26 cellular contexts compared by ENCODE assay signal in the genomic region with DNA sequence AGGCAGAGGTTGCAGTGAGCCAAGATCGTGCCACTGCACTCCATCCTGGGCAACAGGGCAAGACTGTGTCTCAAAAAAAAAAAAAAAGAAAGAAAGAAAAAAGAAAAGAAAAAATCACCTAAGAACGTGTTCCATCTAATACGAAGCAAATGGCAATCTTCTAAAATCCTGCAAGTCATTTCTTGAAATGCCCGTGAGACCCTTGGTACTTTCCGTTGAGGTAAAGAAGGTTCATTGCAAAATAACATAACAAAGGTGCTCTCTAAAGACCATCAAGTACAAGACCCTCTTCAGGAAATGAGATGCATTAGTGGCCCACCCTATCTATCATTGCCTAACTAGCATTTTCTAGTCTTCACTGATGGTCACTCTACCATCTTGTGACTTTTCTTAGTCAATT.
"Had no signal": no experiment of that assay in that cellular context is flagged by ENCODE, and none has a peak within 500 bp of the region (broad histone marks: within the 10 kb centered on the region; RNA-seq: fewer than 3 reads in every experiment).

No MANE protein-coding gene starts in this region.

- H3K36me3 ChIP-seq: left lung, neural progenitor cell, prostate gland, right atrium auricular region, tibial artery had no signal

- H3K27ac ChIP-seq: dorsolateral prefrontal cortex, epithelial cell of prostate, foreskin keratinocyte, neural progenitor cell, right atrium auricular region, tibial artery had no signal

- ATAC-seq: activated CD8-positive, alpha-beta memory T cell treated with anti-CD3 and anti-CD28 coated beads, Interleukin-2, amount 10 ng/mL, durations not matched to agents 7 days and 5 days; activated naive CD8-positive, alpha-beta T cell treated with anti-CD3 and anti-CD28 coated beads, Interleukin-2, amount 50 U/mL, for 24 hours; activated T-helper 17 cell treated with anti-CD3 and anti-CD28 coated beads, Interleukin-2, amount 50 U/mL, for 72 hours; foreskin keratinocyte; left lung had no signal

- H3K4me2 ChIP-seq: neural progenitor cell had no signal

- H3K4me1 Mint-ChIP-seq: activated B cell treated with CpG ODN at 0.5 μM for 24 hours, brain had no signal

- H3K27me3 ChIP-seq: dorsolateral prefrontal cortex, foreskin keratinocyte, left lung, neural progenitor cell, right atrium auricular region, tibial artery had no signal

- H3K9ac ChIP-seq: neural progenitor cell had no signal

- H3K4me3 Mint-ChIP-seq: activated B cell treated with CpG ODN at 0.5 μM for 24 hours; activated CD4-positive, alpha-beta memory T cell treated with anti-CD3 and anti-CD28 coated beads, Interleukin-2, amount 10 ng/mL, durations not matched to agents 7 days and 5 days; activated CD8-positive, alpha-beta memory T cell treated with anti-CD3 and anti-CD28 coated beads, Interleukin-2, amount 10 ng/mL, durations not matched to agents 7 days and 5 days; activated naive CD8-positive, alpha-beta T cell treated with anti-CD3 and anti-CD28 coated beads, Interleukin-2, amount 50 U/mL, for 24 hours; activated T-helper 17 cell treated with anti-CD3 and anti-CD28 coated beads, Interleukin-2, amount 50 U/mL, for 72 hours; brain; endodermal cell; neural progenitor cell; T-helper 2 cell treated with Interferon-gamma antibody and Interleukin-4, amounts not matched to agents 5 μg/mL and 100 μg/mL, for 36 hours had no signal

- H3K27ac Mint-ChIP-seq: activated B cell treated with CpG ODN at 0.5 μM for 24 hours; activated CD4-positive, alpha-beta memory T cell treated with anti-CD3 and anti-CD28 coated beads, Interleukin-2, amount 10 ng/mL, durations not matched to agents 7 days and 5 days; activated CD8-positive, alpha-beta memory T cell treated with anti-CD3 and anti-CD28 coated beads, Interleukin-2, amount 10 ng/mL, durations not matched to agents 7 days and 5 days; activated naive CD8-positive, alpha-beta T cell treated with anti-CD3 and anti-CD28 coated beads, Interleukin-2, amount 50 U/mL, for 24 hours; activated T-helper 17 cell treated with anti-CD3 and anti-CD28 coated beads, Interleukin-2, amount 50 U/mL, for 72 hours; endodermal cell; neural progenitor cell; T-helper 2 cell treated with Interferon-gamma antibody and Interleukin-4, amounts not matched to agents 5 μg/mL and 100 μg/mL, for 36 hours had no signal

- H3K36me3 Mint-ChIP-seq: brain, neural progenitor cell had no signal

- H3K9me3 ChIP-seq: left lung, prostate gland, right atrium auricular region, tibial artery had no signal

- H3K27me3 Mint-ChIP-seq: activated B cell treated with CpG ODN at 0.5 μM for 24 hours; activated CD4-positive, alpha-beta memory T cell treated with anti-CD3 and anti-CD28 coated beads, Interleukin-2, amount 10 ng/mL, durations not matched to agents 7 days and 5 days; activated CD8-positive, alpha-beta memory T cell treated with anti-CD3 and anti-CD28 coated beads, Interleukin-2, amount 10 ng/mL, durations not matched to agents 7 days and 5 days; activated naive CD8-positive, alpha-beta T cell treated with anti-CD3 and anti-CD28 coated beads, Interleukin-2, amount 50 U/mL, for 24 hours; activated T-helper 17 cell treated with anti-CD3 and anti-CD28 coated beads, Interleukin-2, amount 50 U/mL, for 72 hours; brain had no signal

- H3K9me3 Mint-ChIP-seq: activated B cell treated with CpG ODN at 0.5 μM for 24 hours; activated CD4-positive, alpha-beta memory T cell treated with anti-CD3 and anti-CD28 coated beads, Interleukin-2, amount 10 ng/mL, durations not matched to agents 7 days and 5 days; activated naive CD8-positive, alpha-beta T cell treated with anti-CD3 and anti-CD28 coated beads, Interleukin-2, amount 50 U/mL, for 24 hours; activated T-helper 17 cell treated with anti-CD3 and anti-CD28 coated beads, Interleukin-2, amount 50 U/mL, for 72 hours; neural progenitor cell; T-helper 2 cell treated with Interferon-gamma antibody and Interleukin-4, amounts not matched to agents 5 μg/mL and 100 μg/mL, for 36 hours had no signal

- H3K4me3 ChIP-seq: dorsolateral prefrontal cortex, left lung, neural progenitor cell, prostate gland, right atrium auricular region, tibial artery had no signal

- DNase-seq: activated B cell treated with CpG ODN at 0.5 μM for 24 hours; activated CD4-positive, alpha-beta memory T cell treated with anti-CD3 and anti-CD28 coated beads, Interleukin-2, amount 10 ng/mL, durations not matched to agents 7 days and 5 days; activated CD4-positive, alpha-beta T cell treated with anti-CD3 and anti-CD28 coated beads for 4 hours; activated CD8-positive, alpha-beta memory T cell treated with anti-CD3 and anti-CD28 coated beads, Interleukin-2, amount 10 ng/mL, durations not matched to agents 7 days and 5 days; activated naive CD4-positive, alpha-beta T cell treated with Interleukin-2 at 50 U/mL for 16 hours; activated naive CD8-positive, alpha-beta T cell treated with anti-CD3 and anti-CD28 coated beads, Interleukin-2, amount 50 U/mL, for 24 hours; anterior cingulate cortex; caudate nucleus; dorsolateral prefrontal cortex; endodermal cell; foreskin keratinocyte; glutamatergic neuron; hypothalamus; left lung; mammary epithelial cell; stimulated activated CD4-positive, alpha-beta T cell treated with anti-CD3 and anti-CD28 coated beads, Interleukin-2, amount 100 ng/mL, for 24 hours; stimulated activated naive CD4-positive, alpha-beta T cell treated with Interleukin-2 at 50 U/mL for 16 hours; substantia nigra; tibial artery had no signal

- H3K4me1 ChIP-seq: neural progenitor cell, prostate gland had no signal
